Comparison of ENCODE assay signal across 22 cellular contexts in genomic region chr9:32839013-32839442, GRCh38. TPM values are rescaled to one million over a fixed set of nuclear protein-coding genes. Genes with fewer than 3 reads are reported as not detected.
A peak's percentile ranks its signal among the peaks of the same experiment; 100 is the strongest.
DNase-seq lines count a peak whose midpoint lies in the region; ATAC-seq, FAIRE-seq and TF ChIP-seq lines count a peak whose summit lies in the region.
"Had no signal": no experiment of that assay in that cellular context is flagged by ENCODE, and none has a peak within 500 bp of the region (broad histone marks: within the 10 kb centered on the region; RNA-seq: fewer than 3 reads in every experiment).

No MANE protein-coding gene starts in this region.

- intact Hi-C loops in ascending aorta (cut with DNase I): no loop called here

- H3K27ac Mint-ChIP-seq in immature natural killer cell: no peak overlapping the region
- H3K27ac Mint-ChIP-seq: activated naive CD4-positive, alpha-beta T cell treated with anti-CD3 and anti-CD28 coated beads, Interleukin-2, amount 50 U/mL, for 72 hours; endodermal cell had no signal

- H3K36me3 Mint-ChIP-seq in immature natural killer cell: no peaks in the 10 kb centered on the region
- H3K36me3 Mint-ChIP-seq: activated naive CD4-positive, alpha-beta T cell treated with anti-CD3 and anti-CD28 coated beads, Interleukin-2, amount 50 U/mL, for 72 hours had no signal

- no peaks in the 10 kb centered on the region for H3K9me3 Mint-ChIP-seq in immature natural killer cell
- H3K9me3 Mint-ChIP-seq: activated naive CD4-positive, alpha-beta T cell treated with anti-CD3 and anti-CD28 coated beads, Interleukin-2, amount 50 U/mL, for 72 hours; endodermal cell had no signal

- no peak for TF ChIP-seq CTCF in kidney epithelial cell (IDR thresholded peaks at IDR 0.05; ENCODE audit: insufficient read depth, low read length, poor library complexity, severe bottlenecking)
- no peak for TF ChIP-seq CTCF in ascending aorta (IDR thresholded peaks at IDR 0.05)

- H3K4me3 Mint-ChIP-seq in immature natural killer cell: no peak overlapping the region
- H3K4me3 Mint-ChIP-seq: endodermal cell had no signal

- H3K4me3 ChIP-seq in kidney epithelial cell (ENCODE audit: low read depth, low read length): no peak overlapping the region
- H3K4me3 ChIP-seq in ascending aorta: no peak overlapping the region
- H3K4me3 ChIP-seq: gastroesophageal sphincter, vagina had no signal

- DNase-seq in kidney epithelial cell (ENCODE audit: low read depth): peak; percentile 26
- no peak for DNase-seq in activated CD8-positive, alpha-beta memory T cell treated with anti-CD3 and anti-CD28 coated beads, Interleukin-2, amount 50 U/mL, for 48 hours
- no peak for DNase-seq in GM19239 (ENCODE audit: insufficient read length, low spot score)
- DNase-seq in ascending aorta (ENCODE audit: low spot score in 2 of 2): no peak
- DNase-seq in immature natural killer cell: no peak
- DNase-seq: central memory CD4-positive, alpha-beta T cell; endodermal cell; NCI-H1092 treated with DMSO at 0.1 percent for 48 hours; nucleus accumbens; stimulated activated naive CD4-positive, alpha-beta T cell; WERI-Rb-1 had no signal

- H3K4me1 ChIP-seq in ascending aorta: no peaks in the 10 kb centered on the region
- H3K4me1 ChIP-seq: gastroesophageal sphincter, vagina had no signal

- ATAC-seq in GM18909 (IDR thresholded peaks at IDR 0.05; ENCODE audit: poor library complexity, unreplicated experiment): peak; percentile 80
- peak; percentile 44 for ATAC-seq in HG02610 (IDR thresholded peaks at IDR 0.05; ENCODE audit: unreplicated experiment)
- peak; percentile 69 for ATAC-seq in HG03378 (IDR thresholded peaks at IDR 0.05; ENCODE audit: unreplicated experiment)
- ATAC-seq: activated naive CD4-positive, alpha-beta T cell treated with anti-CD3 and anti-CD28 coated beads, Interleukin-2, amount 50 U/mL, for 72 hours; gastroesophageal sphincter; HepG2; Panc1 had no signal

- H3K36me3 ChIP-seq in kidney epithelial cell (ENCODE audit: control insufficient read depth, insufficient read depth, low read length) (no peaks in the 10 kb centered on the region), ascending aorta (no peaks in the 10 kb centered on the region)
- H3K36me3 ChIP-seq: gastroesophageal sphincter, vagina, WERI-Rb-1 had no signal

- FAIRE-seq in GM19239 (lab: Jason Lieb, UNC): no peak
- FAIRE-seq: HepG2 had no signal

- peaks cover 2 to 12% (median 3%) of the 10 kb centered on the region in 3 donors for H3K27me3 Mint-ChIP-seq in immature natural killer cell (ENCODE audit: low read depth in 3 of 3)

- no peak overlapping the region for H3K27ac ChIP-seq in ascending aorta
- H3K27ac ChIP-seq: gastroesophageal sphincter, vagina, WERI-Rb-1 had no signal

- no peaks in the 10 kb centered on the region for H3K27me3 ChIP-seq in kidney epithelial cell (ENCODE audit: control insufficient read depth, insufficient read depth, low read length)
- H3K27me3 ChIP-seq in ascending aorta: no peaks in the 10 kb centered on the region
- H3K27me3 ChIP-seq: gastroesophageal sphincter, vagina had no signal

- H3K4me1 Mint-ChIP-seq in immature natural killer cell: no peaks in the 10 kb centered on the region
- H3K4me1 Mint-ChIP-seq: endodermal cell had no signal

- no peaks in the 10 kb centered on the region for H3K9me3 ChIP-seq in ascending aorta
- H3K9me3 ChIP-seq: gastroesophageal sphincter, vagina had no signal

RNA-seq across cellular contexts. Expression of gene TMEM215, which starts 55.7 kb away (rescaled TPM):
- total RNA-seq in kidney epithelial cell (not detected in 2 replicates), ascending aorta (0.75 TPM)
- polyA plus RNA-seq in immature natural killer cell: not detected
- total RNA-seq: activated naive CD4-positive, alpha-beta T cell treated with anti-CD3 and anti-CD28 coated beads, Interleukin-2, amount 50 U/mL, for 72 hours; HepG2; mesenteric fat pad; NCI-H460; vagina had no signal
- polyA plus RNA-seq: BJ, HepG2 had no signal
